ENCODE assay signal across 9 cellular contexts in the genomic region with DNA sequence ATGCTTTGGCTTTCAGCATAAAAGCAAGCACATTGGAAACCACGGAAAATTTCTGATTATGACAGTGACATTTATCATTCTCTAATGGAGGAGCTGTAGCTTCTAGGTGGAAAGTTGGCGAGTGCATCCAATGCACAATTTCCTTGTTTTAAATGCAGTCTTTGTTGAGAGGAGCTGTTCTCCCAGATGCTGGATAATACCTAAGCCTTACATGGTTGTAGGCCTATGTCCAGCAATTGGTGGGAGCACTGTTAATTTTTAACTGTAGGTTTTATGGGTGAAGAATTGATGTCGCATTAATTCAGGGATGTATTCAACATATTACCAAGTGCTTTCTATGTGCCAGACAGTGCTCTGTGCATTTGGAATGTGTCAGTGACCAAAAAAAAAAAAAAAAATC.
"Had no signal": no experiment of that assay in that cellular context is flagged by ENCODE, and none has a peak within 500 bp of the region (broad histone marks: within the 10 kb centered on the region; RNA-seq: fewer than 3 reads in every experiment).

No MANE protein-coding gene starts in this region.

- ATAC-seq: HCT116, HepG2 had no signal

- H3K27ac Mint-ChIP-seq: HFFc6, IgD-negative memory B cell had no signal

- H3K9me3 Mint-ChIP-seq: HFFc6 had no signal

- H3K4me3 Mint-ChIP-seq: HFFc6, IgD-negative memory B cell had no signal

- H3K36me3 Mint-ChIP-seq: IgD-negative memory B cell had no signal

- H3K27ac ChIP-seq: GM23248, HL-60 had no signal

- H3K4me1 ChIP-seq: HAP-1 had no signal

- H3K36me3 ChIP-seq: HAP-1 had no signal

- H3K9ac ChIP-seq: GM23248 had no signal

- H3K9me3 ChIP-seq: HAP-1 had no signal

- DNase-seq: GM23248, GOT3, H7 had no signal

- H2AFZ ChIP-seq: GM23248 had no signal

- FAIRE-seq: HepG2 had no signal

- H3K27me3 Mint-ChIP-seq: IgD-negative memory B cell had no signal

- H3K4me3 ChIP-seq: GM23248, HAP-1 had no signal

- H3K4me1 Mint-ChIP-seq: IgD-negative memory B cell had no signal
